In the genomic region with DNA sequence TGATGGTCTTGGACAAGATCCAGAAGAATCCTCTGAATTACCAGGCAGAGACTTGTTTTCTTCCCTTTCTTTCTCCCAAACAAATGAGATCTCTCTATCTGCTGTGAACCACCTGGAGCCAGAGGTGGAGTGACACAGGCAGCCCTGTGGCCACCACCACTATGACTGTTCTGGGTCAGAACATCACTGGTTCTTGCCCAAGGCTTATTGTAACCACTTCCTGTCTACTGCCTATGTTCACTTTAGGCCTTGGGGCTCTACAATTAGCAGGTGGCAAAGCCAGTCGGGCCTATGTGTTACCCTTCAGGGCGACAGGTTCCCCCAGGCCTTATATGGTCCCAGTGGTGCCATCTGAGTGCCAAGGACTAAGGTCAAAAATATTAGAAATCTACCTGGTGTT, we compare ENCODE assay signal across 29 cellular contexts.
"Had no signal": no experiment of that assay in that cellular context is flagged by ENCODE, and none has a peak within 500 bp of the region (broad histone marks: within the 10 kb centered on the region; RNA-seq: fewer than 3 reads in every experiment).

No MANE protein-coding gene starts in this region.

- H3K4me1 Mint-ChIP-seq: nephron progenitor cell; neural crest cell; stimulated activated effector memory CD8-positive, alpha-beta T cell treated with anti-CD3 and anti-CD28 coated beads, Interleukin-12 subunit alpha, Interleukin-12 subunit beta, amount 100 ng/mL, for 72 hours; stimulated activated naive B cell treated with anti-CD40 and anti-IgM and Interleukin-4, amounts not matched to agents 10 μg/mL and 1 μg/mL and 100 μg/mL, for 72 hours had no signal

- H3K4me1 ChIP-seq: parathyroid adenoma, psoas muscle, right lobe of liver, sigmoid colon, stomach, thyroid gland, tibial nerve, upper lobe of left lung, vagina had no signal

- H3K9me3 Mint-ChIP-seq: natural killer cell treated with Interleukin-12 subunit alpha and Interleukin-12 subunit beta and Interleukin-15 and Interleukin-18, amount 100 ng/mL, for 72 hours; stimulated activated effector memory CD8-positive, alpha-beta T cell treated with anti-CD3 and anti-CD28 coated beads, Interleukin-12 subunit alpha, Interleukin-12 subunit beta, amount 100 ng/mL, for 72 hours; stimulated activated naive B cell treated with anti-CD40 and anti-IgM and Interleukin-4, amounts not matched to agents 10 μg/mL and 1 μg/mL and 100 μg/mL, for 72 hours; stimulated activated naive CD8-positive, alpha-beta T cell treated with anti-CD3 and anti-CD28 coated beads, Interleukin-15, Interleukin-2, amounts not matched to agents 100 ng/mL and 50 ng/mL, for 24 hours had no signal

- H3K27me3 ChIP-seq: neutrophil, right lobe of liver, sigmoid colon, stomach, thyroid gland, tibial nerve, upper lobe of left lung, vagina had no signal

- H2AFZ ChIP-seq: parathyroid adenoma had no signal

- H3K79me2 ChIP-seq: parathyroid adenoma had no signal

- DNase-seq: nephron progenitor cell; nucleus accumbens; posterior cingulate gyrus; psoas muscle; right cardiac atrium; right lobe of liver; sigmoid colon; small intestine; stimulated activated CD4-positive, alpha-beta T cell treated with anti-CD3 and anti-CD28 coated beads, Interleukin-15, amount 100 ng/mL, for 24 hours; stimulated activated CD4-positive, alpha-beta T cell treated with anti-CD3 and anti-CD28 coated beads, Interleukin-2, amount 100 ng/mL, for 24 hours; stimulated activated CD4-positive, alpha-beta T cell treated with anti-CD3 and anti-CD28 coated beads, Interleukin-2, amount 100 ng/mL, for 48 hours; stimulated activated CD4-positive, alpha-beta T cell treated with anti-CD3 and anti-CD28 coated beads, Interleukin-4, amount 100 ng/mL, for 24 hours; stimulated activated naive B cell treated with anti-CD40 and anti-IgM and Interleukin-4, amounts not matched to agents 10 μg/mL and 1 μg/mL and 100 μg/mL, for 72 hours; stimulated activated naive CD4-positive, alpha-beta T cell treated with Interleukin-2 at 50 U/mL for 16 hours; stomach; thyroid gland; trophoblast cell; upper lobe of left lung had no signal

- H3K9me3 ChIP-seq: neutrophil, psoas muscle, right lobe of liver, sigmoid colon, stomach, thoracic aorta, thyroid gland, tibial nerve, upper lobe of left lung, vagina had no signal

- H3K27me3 Mint-ChIP-seq: natural killer cell treated with Interleukin-12 subunit alpha and Interleukin-12 subunit beta and Interleukin-15 and Interleukin-18, amount 100 ng/mL, for 72 hours; progenitor cell of endocrine pancreas; stimulated activated naive B cell treated with anti-CD40 and anti-IgM and Interleukin-4, amounts not matched to agents 10 μg/mL and 1 μg/mL and 100 μg/mL, for 72 hours had no signal

- H3K27ac Mint-ChIP-seq: natural killer cell treated with Interleukin-12 subunit alpha and Interleukin-12 subunit beta and Interleukin-15 and Interleukin-18, amount 100 ng/mL, for 72 hours; nephron progenitor cell; progenitor cell of endocrine pancreas; stimulated activated effector memory CD8-positive, alpha-beta T cell treated with anti-CD3 and anti-CD28 coated beads, Interleukin-12 subunit alpha, Interleukin-12 subunit beta, amount 100 ng/mL, for 72 hours; stimulated activated naive B cell treated with anti-CD40 and anti-IgM and Interleukin-4, amounts not matched to agents 10 μg/mL and 1 μg/mL and 100 μg/mL, for 72 hours; stimulated activated naive CD8-positive, alpha-beta T cell treated with anti-CD3 and anti-CD28 coated beads, Interleukin-15, Interleukin-2, amounts not matched to agents 100 ng/mL and 50 ng/mL, for 24 hours had no signal

- H3K27ac ChIP-seq: neutrophil, parathyroid adenoma, psoas muscle, right lobe of liver, sigmoid colon, stomach, thoracic aorta, thyroid gland, tibial nerve, upper lobe of left lung, vagina had no signal

- H3K4me3 ChIP-seq: psoas muscle, right lobe of liver, sigmoid colon, stomach, thoracic aorta, thyroid gland, tibial nerve, upper lobe of left lung, vagina had no signal

- H3K36me3 ChIP-seq: neutrophil, right lobe of liver, sigmoid colon, stomach, thoracic aorta, thyroid gland, tibial nerve, upper lobe of left lung, vagina had no signal

- ATAC-seq: natural killer cell treated with Interleukin-12 subunit alpha and Interleukin-12 subunit beta and Interleukin-15 and Interleukin-18, amount 100 ng/mL, for 72 hours; psoas muscle; right cardiac atrium; right lobe of liver; stimulated activated effector memory CD8-positive, alpha-beta T cell treated with anti-CD3 and anti-CD28 coated beads, Interleukin-12 subunit alpha, Interleukin-12 subunit beta, amount 100 ng/mL, for 72 hours; stimulated activated naive B cell treated with anti-CD40 and anti-IgM and Interleukin-4, amounts not matched to agents 10 μg/mL and 1 μg/mL and 100 μg/mL, for 72 hours had no signal

- FAIRE-seq: small intestine, urothelium cell line had no signal

- H3K4me3 Mint-ChIP-seq: natural killer cell treated with Interleukin-12 subunit alpha and Interleukin-12 subunit beta and Interleukin-15 and Interleukin-18, amount 100 ng/mL, for 72 hours; nephron progenitor cell; neural crest cell; stimulated activated effector memory CD8-positive, alpha-beta T cell treated with anti-CD3 and anti-CD28 coated beads, Interleukin-12 subunit alpha, Interleukin-12 subunit beta, amount 100 ng/mL, for 72 hours; stimulated activated naive B cell treated with anti-CD40 and anti-IgM and Interleukin-4, amounts not matched to agents 10 μg/mL and 1 μg/mL and 100 μg/mL, for 72 hours; stimulated activated naive CD8-positive, alpha-beta T cell treated with anti-CD3 and anti-CD28 coated beads, Interleukin-15, Interleukin-2, amounts not matched to agents 100 ng/mL and 50 ng/mL, for 24 hours had no signal

- H3K9ac ChIP-seq: parathyroid adenoma had no signal

- H3K36me3 Mint-ChIP-seq: natural killer cell treated with Interleukin-12 subunit alpha and Interleukin-12 subunit beta and Interleukin-15 and Interleukin-18, amount 100 ng/mL, for 72 hours; stimulated activated effector memory CD8-positive, alpha-beta T cell treated with anti-CD3 and anti-CD28 coated beads, Interleukin-12 subunit alpha, Interleukin-12 subunit beta, amount 100 ng/mL, for 72 hours; stimulated activated naive B cell treated with anti-CD40 and anti-IgM and Interleukin-4, amounts not matched to agents 10 μg/mL and 1 μg/mL and 100 μg/mL, for 72 hours had no signal
